ENCODE assay signal across 10 cellular contexts in genomic region chr9:93207326-93207814, GRCh38.
DNase-seq lines count a peak whose midpoint lies in the region; ATAC-seq and TF ChIP-seq lines count a peak whose summit lies in the region.
"Had no signal": no experiment of that assay in that cellular context is flagged by ENCODE, and none has a peak within 500 bp of the region (broad histone marks: within the 10 kb centered on the region; RNA-seq: fewer than 3 reads in every experiment).

No MANE protein-coding gene starts in this region.

- DNase-seq in AG20443 (ENCODE audit: low spot score) (peak; percentile 87), NCI-H2107 treated with DMSO at 0.1 percent for 48 hours (lab: John Stamatoyannopoulos, UW; ENCODE audit: unreplicated experiment) (peak; percentile 81), coronary artery (ENCODE audit: low spot score) (no peak), KG1 (lab: John Stamatoyannopoulos, UW) (no peak)
- DNase-seq in stimulated activated CD4-positive, alpha-beta T cell treated with anti-CD3 and anti-CD28 coated beads, Interleukin-2, amount 100 ng/mL, for 24 hours: no peak
- DNase-seq: DND-41 had no signal

- H3K9me3 ChIP-seq in muscle layer of duodenum (ENCODE audit: control insufficient read depth in 1 of 2, low read length in 2 of 2): no peaks in the 10 kb centered on the region
- H3K9me3 ChIP-seq: neutrophil had no signal

- ATAC-seq in HG03095 (IDR thresholded peaks at IDR 0.05; ENCODE audit: unreplicated experiment): no peak
- ATAC-seq in GM19328 (IDR thresholded peaks at IDR 0.05; ENCODE audit: unreplicated experiment): no peak

- peak overlapping the region; percentile 42 for H3K4me3 ChIP-seq in coronary artery
- peak overlapping the region; percentile 27 to 40 for H3K4me3 ChIP-seq in muscle layer of duodenum (ENCODE audit: low read depth in 1 of 2, low read length in 2 of 2)

- H3K4me1 ChIP-seq in muscle layer of duodenum (ENCODE audit: control insufficient read depth in 1 of 2, insufficient read depth in 2 of 2, low read length in 2 of 2): peaks cover 12 to 67% of the 10 kb centered on the region in 2 donors

- H3K27ac ChIP-seq in coronary artery: peak overlapping the region; percentile 70 to 79
- H3K27ac ChIP-seq in muscle layer of duodenum (ENCODE audit: low read length): peak overlapping the region; percentile 78
- H3K27ac ChIP-seq: neutrophil had no signal

- no peaks in the 10 kb centered on the region for H3K27me3 ChIP-seq in muscle layer of duodenum (ENCODE audit: low read depth, low read length)

- no peak for TF ChIP-seq CTCF in coronary artery (IDR thresholded peaks at IDR 0.05)

- no peaks in the 10 kb centered on the region for H3K36me3 ChIP-seq in muscle layer of duodenum (ENCODE audit: control insufficient read depth in 1 of 2, insufficient read depth in 2 of 2, low read length in 2 of 2)
- H3K36me3 ChIP-seq: neutrophil had no signal

Comparison
In these comparisons a context has a peak if more than half of its experiments do, and no peak if none do; other contexts are left out.
1. DNase-seq: peak in AG20443 (single experiment) and NCI-H2107 treated with DMSO at 0.1 percent for 48 hours (single experiment); none in coronary artery (single experiment), KG1 (single experiment) and stimulated activated CD4-positive, alpha-beta T cell treated with anti-CD3 and anti-CD28 coated beads, Interleukin-2, amount 100 ng/mL, for 24 hours (0 of 2).